34 cellular contexts compared by ENCODE assay signal in the genomic region with DNA sequence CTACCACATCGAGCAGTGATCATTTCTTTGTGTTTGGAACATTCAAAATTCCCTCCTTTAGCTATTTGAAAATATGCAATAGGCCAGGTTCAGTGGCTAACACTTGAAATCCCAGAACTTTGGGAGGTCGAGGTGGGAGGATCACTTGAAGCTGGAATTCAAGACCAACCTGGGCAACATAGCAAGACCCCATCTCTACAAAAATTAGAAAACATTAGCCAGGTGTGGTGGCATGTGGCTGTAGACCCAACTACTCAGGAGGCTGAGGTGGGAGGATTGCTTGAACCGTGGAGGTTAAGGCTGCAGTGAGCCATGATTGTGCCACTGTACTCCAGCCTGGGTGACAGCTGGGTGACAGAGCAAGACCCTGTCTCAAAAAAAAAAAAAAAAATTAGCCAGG.
"Had no signal": no experiment of that assay in that cellular context is flagged by ENCODE, and none has a peak within 500 bp of the region (broad histone marks: within the 10 kb centered on the region; RNA-seq: fewer than 3 reads in every experiment).

No MANE protein-coding gene starts in this region.

- H3K9me3 ChIP-seq: MG63 had no signal

- H3K36me3 ChIP-seq: MG63 had no signal

- H3K27ac ChIP-seq: KMS-11 had no signal

- DNase-seq: Karpas-422, Kasumi-1, MG63, MM.1S, MV-4-11, NCI-H1048, NCI-H1092, NCI-H1092 treated with DMSO at 0.1 percent for 48 hours, NCI-H1105, NCI-H1105 treated with DMSO at 0.1 percent for 48 hours, NCI-H1417, NCI-H1417 treated with DMSO at 0.1 percent for 48 hours, NCI-H1436, NCI-H1436 treated with DMSO at 0.1 percent for 48 hours, NCI-H146, NCI-H1694, NCI-H1694 treated with DMSO at 0.1 percent for 48 hours, NCI-H187, NCI-H187 treated with DMSO at 0.1 percent for 48 hours, NCI-H1930, NCI-H2029, NCI-H2029 treated with DMSO at 0.1 percent for 48 hours, NCI-H2081, NCI-H2081 treated with DMSO at 0.1 percent for 48 hours, NCI-H2107, NCI-H2171, NCI-H2171 treated with DMSO at 0.1 percent for 48 hours, NCI-H2227 treated with DMSO at 0.1 percent for 48 hours, NCI-H226, NCI-H345, NCI-H446, NCI-H446 treated with DMSO at 0.1 percent for 48 hours, NCI-H510A had no signal

- H3K4me3 ChIP-seq: MG63 had no signal
